In genomic region chr2:179822540-179822939, GRCh38 we compare ENCODE assay signal across 23 cellular contexts. TPM values are rescaled to one million over a fixed set of nuclear protein-coding genes. Genes with fewer than 3 reads are reported as not detected.
DNase-seq lines count a peak whose midpoint lies in the region; ATAC-seq, FAIRE-seq and TF ChIP-seq lines count a peak whose summit lies in the region.
"Had no signal": no experiment of that assay in that cellular context is flagged by ENCODE, and none has a peak within 500 bp of the region (broad histone marks: within the 10 kb centered on the region; RNA-seq: fewer than 3 reads in every experiment).

No MANE protein-coding gene starts in this region.

- H3K9me3 ChIP-seq in HEK293 (ENCODE audit: control insufficient read depth, insufficient read depth, low read depth, low read length): no peaks in the 10 kb centered on the region
- no peaks in the 10 kb centered on the region for H3K9me3 ChIP-seq in K562 (replicated peaks; ENCODE audit: control insufficient read depth, insufficient read depth, low read depth, low read length)
- H3K9me3 ChIP-seq: BE2C, BLaER1 had no signal

- no peak for ATAC-seq in K562
- no peak for ATAC-seq in GM19395 (IDR thresholded peaks at IDR 0.05; ENCODE audit: unreplicated experiment)

- no peaks in the 10 kb centered on the region for H3K27me3 ChIP-seq in K562 (ENCODE audit: control insufficient read depth in 2 of 2, insufficient read depth in 2 of 2, low read length in 2 of 2)
- H3K27me3 ChIP-seq: BE2C, BLaER1 had no signal

- no peaks in the 10 kb centered on the region for H3K36me3 Mint-ChIP-seq in osteocyte (ENCODE audit: unreplicated experiment)
- H3K36me3 Mint-ChIP-seq: CD14-positive monocyte; CD4-positive, alpha-beta memory T cell; CD4-positive, CD25-positive, alpha-beta regulatory T cell; CD8-positive, alpha-beta memory T cell had no signal

- POLR2A ChIA-PET in HEK293 (lab: Yijun Ruan, JAX) (no interaction called here), K562 (lab: Yijun Ruan, JAX) (no interaction called here)

- H3K27ac Mint-ChIP-seq in osteocyte (ENCODE audit: unreplicated experiment): no peak overlapping the region
- H3K27ac Mint-ChIP-seq: CD14-positive monocyte; CD4-positive, alpha-beta memory T cell; CD4-positive, CD25-positive, alpha-beta regulatory T cell; CD8-positive, alpha-beta memory T cell had no signal

- TF ChIP-seq EP300 in K562 (IDR thresholded peaks at IDR 0.05; ENCODE audit: low read length): no peak

- WGBS in K562 (ENCODE audit: insufficient coverage, low coverage, missing lambda C conversion rate): 11% methylated on average over 1 of the region's 1 CpG

- H3K79me2 ChIP-seq in K562 (ENCODE audit: control insufficient read depth, insufficient read depth, low read length): no peaks in the 10 kb centered on the region

- DNase-seq in D721Med (ENCODE audit: insufficient read length, low spot score): no peak
- DNase-seq in K562 (ENCODE audit: extremely low read depth in 1 of 4, low spot score in 3 of 4): no peak
- no peak for DNase-seq in osteocyte (ENCODE audit: extremely low spot score, unreplicated experiment)
- DNase-seq: 8988T; ACHN; BE2C; C1 segment of cervical spinal cord; CD4-positive, alpha-beta memory T cell; CD4-positive, CD25-positive, alpha-beta regulatory T cell; CD8-positive, alpha-beta memory T cell; COR-L47; DMS79 treated with DMSO at 0.1 percent for 48 hours; GF-D8 had no signal

- no peaks in the 10 kb centered on the region for H3K36me3 ChIP-seq in HEK293 (ENCODE audit: control insufficient read depth in 2 of 2, insufficient read depth in 1 of 2, low read length in 2 of 2)
- H3K36me3 ChIP-seq in K562 (ENCODE audit: control insufficient read depth, insufficient read depth, low read length): no peaks in the 10 kb centered on the region
- H3K36me3 ChIP-seq: BE2C, BLaER1 had no signal

- H3K27me3 Mint-ChIP-seq in osteocyte (ENCODE audit: unreplicated experiment): peaks cover 46% of the 10 kb centered on the region
- H3K27me3 Mint-ChIP-seq: CD4-positive, alpha-beta memory T cell; CD4-positive, CD25-positive, alpha-beta regulatory T cell had no signal

- H3K4me3 ChIP-seq in HEK293 (ENCODE audit: low read depth, low read length): no peak overlapping the region
- H3K4me3 ChIP-seq in K562: no peak overlapping the region
- H3K4me3 ChIP-seq: BLaER1 had no signal

- H3K4me2 ChIP-seq in K562 (ENCODE audit: insufficient read depth, low read length): no peak overlapping the region
- H3K4me2 ChIP-seq: BLaER1 had no signal

- TF ChIP-seq RAD21 in K562 (CRISPR knock-in tag; conservative IDR thresholded peaks at IDR 0.05 in 1 of 2, IDR thresholded peaks at IDR 0.05 in 1 of 2): no peak

- H3K27ac ChIP-seq in HEK293 (ENCODE audit: extremely low read depth, low read depth, low read length): no peak overlapping the region
- H3K27ac ChIP-seq in K562 (ENCODE audit: extremely low read depth, low read depth, low read length): no peak overlapping the region
- H3K27ac ChIP-seq: BLaER1 had no signal

- intact Hi-C loops in K562 (cut with micrococcal nuclease): no loop called here

- H3K4me1 Mint-ChIP-seq in osteocyte (ENCODE audit: unreplicated experiment): no peaks in the 10 kb centered on the region
- H3K4me1 Mint-ChIP-seq: CD14-positive monocyte; CD4-positive, alpha-beta memory T cell; CD4-positive, CD25-positive, alpha-beta regulatory T cell; CD8-positive, alpha-beta memory T cell had no signal

- BruUV-seq in K562 (replicated peaks; lab: Mats Ljungman, UMichigan): no TSS peak

- no peak overlapping the region for H3K4me3 Mint-ChIP-seq in osteocyte (ENCODE audit: unreplicated experiment)
- H3K4me3 Mint-ChIP-seq: CD14-positive monocyte; CD4-positive, alpha-beta memory T cell; CD4-positive, CD25-positive, alpha-beta regulatory T cell; CD8-positive, alpha-beta memory T cell had no signal

- peaks cover 15% of the 10 kb centered on the region for H3K4me1 ChIP-seq in HEK293 (ENCODE audit: control insufficient read depth, insufficient read depth, low read length)
- no peaks in the 10 kb centered on the region for H3K4me1 ChIP-seq in K562 (replicated peaks in 1 of 2; ENCODE audit: control insufficient read depth in 2 of 2, insufficient read depth in 2 of 2, low read length in 2 of 2)
- H3K4me1 ChIP-seq: BE2C, BLaER1 had no signal

- H3K9me1 ChIP-seq in K562 (ENCODE audit: control insufficient read depth, insufficient read depth, low read length): no peaks in the 10 kb centered on the region

- H2AFZ ChIP-seq in K562 (ENCODE audit: low read depth, low read length): no peak overlapping the region

- in situ Hi-C loops in K562 (cut with MboI): no loop called here

- peak; percentile 44 for FAIRE-seq in D721Med (lab: Jason Lieb, UNC)
- no peak for FAIRE-seq in K562 (lab: Jason Lieb, UNC)
- FAIRE-seq: A204.1, G401.6, GM12892, GM18507 had no signal

- H4K20me1 ChIP-seq in K562 (replicated peaks; ENCODE audit: control insufficient read depth, insufficient read depth, low read length): no peaks in the 10 kb centered on the region
- H4K20me1 ChIP-seq: BLaER1 had no signal

- H3K9me3 Mint-ChIP-seq in osteocyte (ENCODE audit: unreplicated experiment): no peaks in the 10 kb centered on the region
- H3K9me3 Mint-ChIP-seq: CD4-positive, alpha-beta memory T cell; CD8-positive, alpha-beta memory T cell had no signal

- CTCF ChIA-PET in HEK293 (lab: Yijun Ruan, JAX): interaction anchor here (0.5 to 0.9 kb wide), 2 partner anchors 20 to 153 kb away, joined by 3 read pairs; no protein-coding TSS in a partner anchor
- CTCF ChIA-PET in K562 (lab: Yijun Ruan, JAX; ENCODE audit: low intra/inter-chr PET ratio): no interaction called here

- no peak overlapping the region for H3K9ac ChIP-seq in K562 (ENCODE audit: insufficient read depth in 1 of 2, low read depth in 2 of 2, low read length in 2 of 2)
- H3K9ac ChIP-seq: BLaER1 had no signal

- no peak for TF ChIP-seq POLR2A in K562 (conservative IDR thresholded peaks at IDR 0.05)

- TF ChIP-seq CTCF in D721Med (IDR thresholded peaks at IDR 0.05; ENCODE audit: insufficient read depth, missing control alignments) (no peak), HEK293 (tag by site-specific recombination; IDR thresholded peaks at IDR 0.05) (no peak), K562 (IDR thresholded peaks at IDR 0.05 in 2 of 3, conservative IDR thresholded peaks at IDR 0.05 in 1 of 3; ENCODE audit: insufficient read depth in 2 of 3, low read depth in 1 of 3, low read length in 3 of 3) (no peak), osteocyte (IDR thresholded peaks at IDR 0.05) (no peak)

TF ChIP-seq in HEK293, 187 proteins besides CTCF, POLR2A, EP300 and RAD21 (continues in another document):
- TF ChIP-seq ZNF501 (tag by site-specific recombination; IDR thresholded peaks at IDR 0.05) (no peak), KLF16 (tag by site-specific recombination; IDR thresholded peaks at IDR 0.05) (no peak), ZNF248 (tag by site-specific recombination; IDR thresholded peaks at IDR 0.05) (no peak)
- TF ChIP-seq, protein P1, sequence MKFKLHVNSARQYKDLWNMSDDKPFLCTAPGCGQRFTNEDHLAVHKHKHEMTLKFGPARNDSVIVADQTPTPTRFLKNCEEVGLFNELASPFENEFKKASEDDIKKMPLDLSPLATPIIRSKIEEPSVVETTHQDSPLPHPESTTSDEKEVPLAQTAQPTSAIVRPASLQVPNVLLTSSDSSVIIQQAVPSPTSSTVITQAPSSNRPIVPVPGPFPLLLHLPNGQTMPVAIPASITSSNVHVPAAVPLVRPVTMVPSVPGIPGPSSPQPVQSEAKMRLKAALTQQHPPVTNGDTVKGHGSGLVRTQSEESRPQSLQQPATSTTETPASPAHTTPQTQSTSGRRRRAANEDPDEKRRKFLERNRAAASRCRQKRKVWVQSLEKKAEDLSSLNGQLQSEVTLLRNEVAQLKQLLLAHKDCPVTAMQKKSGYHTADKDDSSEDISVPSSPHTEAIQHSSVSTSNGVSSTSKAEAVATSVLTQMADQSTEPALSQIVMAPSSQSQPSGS (tag by site-specific recombination; IDR thresholded peaks at IDR 0.05; ENCODE audit: low read depth): 0 out of 2 replicates have a peak, but pooled peaks have one; percentile 46

TF ChIP-seq in K562, 482 proteins besides CTCF, POLR2A, EP300 and RAD21 (continues in another document):
- TF ChIP-seq, protein P2, sequence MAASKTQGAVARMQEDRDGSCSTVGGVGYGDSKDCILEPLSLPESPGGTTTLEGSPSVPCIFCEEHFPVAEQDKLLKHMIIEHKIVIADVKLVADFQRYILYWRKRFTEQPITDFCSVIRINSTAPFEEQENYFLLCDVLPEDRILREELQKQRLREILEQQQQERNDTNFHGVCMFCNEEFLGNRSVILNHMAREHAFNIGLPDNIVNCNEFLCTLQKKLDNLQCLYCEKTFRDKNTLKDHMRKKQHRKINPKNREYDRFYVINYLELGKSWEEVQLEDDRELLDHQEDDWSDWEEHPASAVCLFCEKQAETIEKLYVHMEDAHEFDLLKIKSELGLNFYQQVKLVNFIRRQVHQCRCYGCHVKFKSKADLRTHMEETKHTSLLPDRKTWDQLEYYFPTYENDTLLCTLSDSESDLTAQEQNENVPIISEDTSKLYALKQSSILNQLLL (CRISPR knock-in tag; IDR thresholded peaks at IDR 0.05; ENCODE audit: borderline replicate concordance): no peak
- no peak for TF ChIP-seq FOSL1 (tag; conservative IDR thresholded peaks at IDR 0.05)

RNA-seq across cellular contexts. Expression of gene ZNF385B, which starts 38.9 kb away (rescaled TPM):
- 1.5 TPM in 1 of 2 replicates, not detected in the other for total RNA-seq in K562 (2011; cell fraction: chromatin; rRNA removed; ENCODE audit: low replicate concordance)
- 0.50 TPM in 1 of 2 replicates, not detected in the other for total RNA-seq in K562 (2011; cell fraction: nucleolus; rRNA removed)
- total RNA-seq in K562 (2011; cell fraction: nucleoplasm; rRNA removed): not detected in 2 replicates
- total RNA-seq in K562 (2014; rRNA removed): not detected in 2 replicates
- total RNA-seq in K562 (2014; rRNA removed; fragmentation: Illumina TruSeq; extraction: Trizol): not detected in 2 replicates
- not detected in 2 replicates for total RNA-seq in K562 (2015; rRNA removed; fragmentation: Illumina TruSeq; extraction: Trizol)
- total RNA-seq in K562 (2021): not detected in 2 replicates
- polyA plus RNA-seq in K562 (2011; rRNA removed): not detected in 2 replicates
- polyA plus RNA-seq in K562 (2011; cell fraction: cytosol; rRNA removed): not detected in 2 replicates
- polyA plus RNA-seq in K562 (2011; cell fraction: nucleus; rRNA removed): not detected in 2 replicates
- not detected in 2 replicates for polyA plus RNA-seq in K562 (2012)
- polyA plus RNA-seq in K562 (2014; fragmentation: Illumina TruSeq; extraction: Trizol): not detected in 2 replicates
- not detected for polyA plus RNA-seq in K562 (2014; fragmentation: Nextera tagmentation; extraction: Ambion mirVana)
- 0.50 TPM in 1 of 2 replicates, not detected in the other for polyA plus RNA-seq in K562 (2014; rRNA removed)
- polyA minus RNA-seq in K562 (2011; rRNA and poly(A)+ RNA removed): not detected in 2 replicates
- not detected in 2 replicates for polyA minus RNA-seq in K562 (2011; cell fraction: cytosol; rRNA and poly(A)+ RNA removed)
- not detected in 2 replicates for polyA minus RNA-seq in K562 (2011; cell fraction: nucleus; rRNA and poly(A)+ RNA removed)
- total RNA-seq in osteocyte: 0.13 and 0.16 TPM in 2 replicates
- total RNA-seq: A673; CD4-positive, alpha-beta memory T cell; CD4-positive, CD25-positive, alpha-beta regulatory T cell; CD8-positive, alpha-beta memory T cell had no signal
- polyA plus RNA-seq: AG04450; CD14-positive monocyte; CD4-positive, alpha-beta memory T cell; CD4-positive, CD25-positive, alpha-beta regulatory T cell; CD8-positive, alpha-beta memory T cell had no signal
